In genomic region chr12:82996168-82996812, GRCh38 we compare ENCODE assay signal across 11 cellular contexts.
DNase-seq lines count a peak whose midpoint lies in the region; ATAC-seq and TF ChIP-seq lines count a peak whose summit lies in the region.
"Had no signal": no experiment of that assay in that cellular context is flagged by ENCODE, and none has a peak within 500 bp of the region (broad histone marks: within the 10 kb centered on the region; RNA-seq: fewer than 3 reads in every experiment).

No MANE protein-coding gene starts in this region.

- peaks cover 13% of the 10 kb centered on the region for H3K4me1 Mint-ChIP-seq in nephron progenitor cell

- DNase-seq in SHP77 (lab: John Stamatoyannopoulos, UW) (peak; percentile 6 to 7), SHP77 treated with DMSO at 0.1 percent for 48 hours (lab: John Stamatoyannopoulos, UW) (no peak), NCI-H1436 (lab: John Stamatoyannopoulos, UW) (peak; percentile 71), mucosa of gallbladder (ENCODE audit: low spot score) (peak; percentile 36), Right ventricle myocardium superior (no peak), nephron progenitor cell (no peak)
- DNase-seq in NK-92 treated with Interleukin-12 subunit alpha and Interleukin-12 subunit beta, amount 100 ng/mL, for 24 hours (lab: John Stamatoyannopoulos, UW), result no peak
- DNase-seq: activated naive CD4-positive, alpha-beta T cell treated with anti-CD3 and anti-CD28 coated beads, Interleukin-2, amount 50 U/mL, for 16 hours; effector memory CD8-positive, alpha-beta T cell; NCI-H226 had no signal

- intact Hi-C loops in Right ventricle myocardium superior (cut with DNase I), result no loop called here

- no peak for TF ChIP-seq CTCF in nephron progenitor cell (IDR thresholded peaks at IDR 0.05)

- peaks cover 7% of the 10 kb centered on the region for H3K27me3 Mint-ChIP-seq in nephron progenitor cell (ENCODE audit: low read depth, poor library complexity)
- H3K27me3 Mint-ChIP-seq: effector memory CD8-positive, alpha-beta T cell had no signal

- no peak overlapping the region for H3K4me3 Mint-ChIP-seq in nephron progenitor cell
- H3K4me3 Mint-ChIP-seq: effector memory CD8-positive, alpha-beta T cell had no signal

- H3K36me3 Mint-ChIP-seq in nephron progenitor cell (ENCODE audit: low read depth), result peaks cover 33% of the 10 kb centered on the region

- H3K27ac Mint-ChIP-seq in nephron progenitor cell, result no peak overlapping the region
- H3K27ac Mint-ChIP-seq: effector memory CD8-positive, alpha-beta T cell had no signal

- H3K9me3 Mint-ChIP-seq in nephron progenitor cell, result peaks cover 19% of the 10 kb centered on the region

- ATAC-seq in HG02870 (IDR thresholded peaks at IDR 0.05; ENCODE audit: unreplicated experiment) (peak; percentile 98), Right ventricle myocardium superior (ENCODE audit: poor library complexity) (no peak)
- ATAC-seq: effector memory CD8-positive, alpha-beta T cell had no signal

Comparison
In these comparisons a context has a peak if more than half of its experiments do, and no peak if none do; other contexts are left out.
1. DNase-seq: peak in SHP77 (2 of 2), NCI-H1436 (single experiment) and mucosa of gallbladder (single experiment); none in SHP77 treated with DMSO at 0.1 percent for 48 hours (single experiment), Right ventricle myocardium superior (single experiment), nephron progenitor cell (single experiment) and NK-92 treated with Interleukin-12 subunit alpha and Interleukin-12 subunit beta, amount 100 ng/mL, for 24 hours (single experiment).